ENCODE assay signal across 1 cellular context in genomic region chr2:195608768-195609454, GRCh38.
TF ChIP-seq lines count a peak whose summit lies in the region.

No MANE protein-coding gene starts in this region.

TF ChIP-seq in GM23338, 12 proteins besides CTCF, POLR2A, EP300 and RAD21 (continued from another document):
- TF ChIP-seq ZNF462 (CRISPR knock-in tag; IDR thresholded peaks at IDR 0.05) = no peak
- TF ChIP-seq CREB1 (CRISPR knock-in tag; IDR thresholded peaks at IDR 0.05; ENCODE audit: low read depth) = no peak
- TF ChIP-seq POLR2AphosphoS5 (IDR thresholded peaks at IDR 0.05; ENCODE audit: low read depth) = no peak
- no peak for TF ChIP-seq EZH2 (IDR thresholded peaks at IDR 0.05; ENCODE audit: low read depth, unreplicated experiment)
